Comparison of ENCODE assay signal across 18 cellular contexts in genomic region chr5:82601085-82601484, GRCh38.
"Had no signal": no experiment of that assay in that cellular context is flagged by ENCODE, and none has a peak within 500 bp of the region (broad histone marks: within the 10 kb centered on the region; RNA-seq: fewer than 3 reads in every experiment).

No MANE protein-coding gene starts in this region.

- H3K27me3 ChIP-seq: breast epithelium, stomach had no signal

- H3K9me3 ChIP-seq: breast epithelium, psoas muscle, thoracic aorta had no signal

- ATAC-seq: activated T-cell treated with anti-CD3 and anti-CD28 coated beads, Interleukin-2, amount 50 U/mL, for 72 hours; esophagus mucosa; left lobe of liver; psoas muscle had no signal

- H3K9me3 Mint-ChIP-seq: activated naive CD8-positive, alpha-beta T cell treated with anti-CD3 and anti-CD28 coated beads for 36 hours; endodermal cell had no signal

- H3K4me1 Mint-ChIP-seq: activated CD4-positive, alpha-beta memory T cell treated with anti-CD3 and anti-CD28 coated beads, Interleukin-2, amount 10 ng/mL, durations not matched to agents 7 days and 5 days; activated naive CD8-positive, alpha-beta T cell treated with anti-CD3 and anti-CD28 coated beads for 36 hours; nephron progenitor cell had no signal

- DNase-seq: activated CD4-positive, alpha-beta memory T cell treated with anti-CD3 and anti-CD28 coated beads, Interleukin-2, amount 10 ng/mL, durations not matched to agents 7 days and 5 days; activated CD4-positive, alpha-beta T cell treated with anti-CD3 and anti-CD28 coated beads for 1 hour; activated CD8-positive, alpha-beta memory T cell treated with anti-CD3 and anti-CD28 coated beads, Interleukin-2, amount 50 U/mL, for 4 hours; activated gamma-delta T cell treated with Interleukin-2 at 50 U/mL for 16 hours; activated naive CD8-positive, alpha-beta T cell treated with anti-CD3 and anti-CD28 coated beads for 36 hours; activated T-cell treated with anti-CD3 and anti-CD28 coated beads, Interleukin-2, amount 50 U/mL, for 72 hours; endodermal cell; hypothalamus; mammary epithelial cell; nephron progenitor cell; psoas muscle; stimulated activated CD4-positive, alpha-beta T cell treated with anti-CD3 and anti-CD28 coated beads, Interleukin-15, amount 100 ng/mL, for 24 hours; stomach; T-helper 9 cell had no signal

- H3K27ac ChIP-seq: breast epithelium, psoas muscle, stomach, thoracic aorta had no signal

- H3K36me3 Mint-ChIP-seq: activated naive CD8-positive, alpha-beta T cell treated with anti-CD3 and anti-CD28 coated beads for 36 hours had no signal

- H3K27ac Mint-ChIP-seq: activated CD4-positive, alpha-beta memory T cell treated with anti-CD3 and anti-CD28 coated beads, Interleukin-2, amount 10 ng/mL, durations not matched to agents 7 days and 5 days; activated naive CD8-positive, alpha-beta T cell treated with anti-CD3 and anti-CD28 coated beads for 36 hours; activated T-cell treated with anti-CD3 and anti-CD28 coated beads, Interleukin-2, amount 50 U/mL, for 72 hours; endodermal cell; nephron progenitor cell had no signal

- H3K4me3 Mint-ChIP-seq: activated CD4-positive, alpha-beta memory T cell treated with anti-CD3 and anti-CD28 coated beads, Interleukin-2, amount 10 ng/mL, durations not matched to agents 7 days and 5 days; activated naive CD8-positive, alpha-beta T cell treated with anti-CD3 and anti-CD28 coated beads for 36 hours; activated T-cell treated with anti-CD3 and anti-CD28 coated beads, Interleukin-2, amount 50 U/mL, for 72 hours; endodermal cell; nephron progenitor cell had no signal
